ENCODE assay signal across 11 cellular contexts in genomic region chr3:133935843-133936825, GRCh38. TPM values are rescaled to one million over a fixed set of nuclear protein-coding genes. Genes with fewer than 3 reads are reported as not detected.
"Had no signal": no experiment of that assay in that cellular context is flagged by ENCODE, and none has a peak within 500 bp of the region (broad histone marks: within the 10 kb centered on the region; RNA-seq: fewer than 3 reads in every experiment).

No MANE protein-coding gene starts in this region.

- DNase-seq: activated B cell treated with CpG ODN at 0.5 μM for 24 hours; activated CD4-positive, alpha-beta T cell treated with anti-CD3 and anti-CD28 coated beads, Interleukin-2, amount 10 ng/mL, durations not matched to agents 7 days and 5 days; activated naive CD4-positive, alpha-beta T cell treated with anti-CD3 and anti-CD28 coated beads, Interleukin-2, amount 10 ng/mL, durations not matched to agents 7 days and 5 days; activated T-cell treated with anti-CD3 and anti-CD28 coated beads, Interleukin-2, amount 50 U/mL, for 24 hours; foreskin fibroblast; hippocampal formation; left ventricle myocardium inferior; mucosa of descending colon; naive thymus-derived CD8-positive, alpha-beta T cell; stimulated activated CD4-positive, alpha-beta T cell treated with anti-CD3 and anti-CD28 coated beads, Interleukin-2, amount 100 ng/mL, for 48 hours had no signal

- ATAC-seq: naive thymus-derived CD8-positive, alpha-beta T cell; stimulated activated memory B cell treated with anti-CD40 and anti-IgM and Interleukin-4, amounts not matched to agents 10 μg/mL and 1 μg/mL and 100 μg/mL, for 72 hours had no signal

RNA-seq across cellular contexts. Expression of gene RAB6B, which starts 40.5 kb away (rescaled TPM):
- total RNA-seq: activated B cell treated with CpG ODN at 0.5 μM for 24 hours; activated CD4-positive, alpha-beta T cell treated with anti-CD3 and anti-CD28 coated beads, Interleukin-2, amount 10 ng/mL, durations not matched to agents 7 days and 5 days; naive thymus-derived CD8-positive, alpha-beta T cell had no signal
